ENCODE assay signal across 22 cellular contexts in the genomic region with DNA sequence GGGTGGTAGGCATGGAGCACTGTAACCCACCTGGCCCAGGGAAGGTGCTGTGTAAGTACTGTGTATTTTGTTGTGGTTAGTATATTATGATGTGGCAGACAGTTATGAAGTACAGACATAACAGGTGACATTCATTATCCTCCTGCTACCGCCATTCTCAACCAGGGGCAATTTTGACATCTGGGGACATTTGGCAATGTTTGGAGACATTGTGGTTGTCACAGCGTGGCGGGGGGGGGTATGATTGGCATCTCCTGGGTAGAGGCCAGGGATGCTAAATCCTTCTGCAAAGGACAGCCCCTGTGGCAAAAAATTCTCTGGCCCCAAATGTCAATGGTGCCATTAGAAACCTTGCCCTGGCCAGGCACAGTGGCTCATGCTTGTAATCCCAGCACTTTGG.
"Had no signal": no experiment of that assay in that cellular context is flagged by ENCODE, and none has a peak within 500 bp of the region (broad histone marks: within the 10 kb centered on the region; RNA-seq: fewer than 3 reads in every experiment).

No MANE protein-coding gene starts in this region.

- H3K9me3 ChIP-seq: body of pancreas, heart left ventricle, prostate gland, right atrium auricular region, tibial nerve had no signal

- H3K4me1 Mint-ChIP-seq: activated CD4-positive, alpha-beta T cell treated with anti-CD3 and anti-CD28 coated beads for 36 hours; neural crest cell; stimulated activated naive CD8-positive, alpha-beta T cell treated with anti-CD3 and anti-CD28 coated beads, Interleukin-15, amount 100 ng/mL, for 72 hours had no signal

- H3K4me3 Mint-ChIP-seq: activated B cell treated with CpG ODN at 0.5 μM for 24 hours; activated CD4-positive, alpha-beta memory T cell treated with anti-CD3 and anti-CD28 coated beads for 36 hours; activated CD4-positive, alpha-beta T cell treated with anti-CD3 and anti-CD28 coated beads for 36 hours; activated naive CD8-positive, alpha-beta T cell treated with anti-CD3 and anti-CD28 coated beads, Interleukin-2, amount 10 ng/mL, durations not matched to agents 7 days and 5 days; neural crest cell; stimulated activated naive CD8-positive, alpha-beta T cell treated with anti-CD3 and anti-CD28 coated beads, Interleukin-15, amount 100 ng/mL, for 72 hours had no signal

- H3K27ac ChIP-seq: body of pancreas, epithelial cell of prostate, heart left ventricle, prostate gland, right atrium auricular region, tibial nerve had no signal

- H3K27me3 Mint-ChIP-seq: activated B cell treated with CpG ODN at 0.5 μM for 24 hours; activated CD4-positive, alpha-beta memory T cell treated with anti-CD3 and anti-CD28 coated beads for 36 hours; activated CD4-positive, alpha-beta T cell treated with anti-CD3 and anti-CD28 coated beads for 36 hours; activated naive CD8-positive, alpha-beta T cell treated with anti-CD3 and anti-CD28 coated beads, Interleukin-2, amount 10 ng/mL, durations not matched to agents 7 days and 5 days; naive B cell; stimulated activated naive CD8-positive, alpha-beta T cell treated with anti-CD3 and anti-CD28 coated beads, Interleukin-15, amount 100 ng/mL, for 72 hours had no signal

- H3K4me3 ChIP-seq: body of pancreas, heart left ventricle, prostate gland, right atrium auricular region, tibial nerve had no signal

- H3K27ac Mint-ChIP-seq: activated B cell treated with CpG ODN at 0.5 μM for 24 hours; activated CD4-positive, alpha-beta memory T cell treated with anti-CD3 and anti-CD28 coated beads for 36 hours; activated CD4-positive, alpha-beta T cell treated with anti-CD3 and anti-CD28 coated beads for 36 hours; activated naive CD8-positive, alpha-beta T cell treated with anti-CD3 and anti-CD28 coated beads, Interleukin-2, amount 10 ng/mL, durations not matched to agents 7 days and 5 days had no signal

- ATAC-seq: activated CD4-positive, alpha-beta T cell treated with anti-CD3 and anti-CD28 coated beads for 36 hours; body of pancreas; heart left ventricle; left ventricle myocardium superior; stimulated activated naive CD8-positive, alpha-beta T cell treated with anti-CD3 and anti-CD28 coated beads, Interleukin-15, amount 100 ng/mL, for 72 hours had no signal

- H3K27me3 ChIP-seq: body of pancreas, heart left ventricle, right atrium auricular region, tibial nerve had no signal

- H3K4me1 ChIP-seq: body of pancreas, prostate gland, right atrium auricular region, tibial nerve had no signal

- H3K36me3 Mint-ChIP-seq: activated naive CD8-positive, alpha-beta T cell treated with anti-CD3 and anti-CD28 coated beads, Interleukin-2, amount 10 ng/mL, durations not matched to agents 7 days and 5 days had no signal

- DNase-seq: activated B cell treated with CpG ODN at 0.5 μM for 24 hours; activated CD4-positive, alpha-beta memory T cell treated with anti-CD3 and anti-CD28 coated beads for 36 hours; activated CD4-positive, alpha-beta T cell treated with anti-CD3 and anti-CD28 coated beads for 36 hours; activated naive CD4-positive, alpha-beta T cell treated with Interleukin-2 at 50 U/mL for 16 hours; activated naive CD8-positive, alpha-beta T cell treated with anti-CD3 and anti-CD28 coated beads, Interleukin-2, amount 10 ng/mL, durations not matched to agents 7 days and 5 days; activated T-cell treated with anti-CD3 and anti-CD28 coated beads, Interleukin-2, amount 50 U/mL, for 48 hours; amygdala; body of pancreas; left ventricle myocardium superior; mammary epithelial cell; naive B cell; stimulated activated CD4-positive, alpha-beta T cell treated with anti-CD3 and anti-CD28 coated beads, Interleukin-12 subunit alpha, Interleukin-12 subunit beta, amount 100 ng/mL, for 4 hours; stimulated activated CD4-positive, alpha-beta T cell treated with anti-CD3 and anti-CD28 coated beads, Interleukin-1b, Interleukin-23, amount 100 ng/mL, for 48 hours; stimulated activated naive CD8-positive, alpha-beta T cell treated with anti-CD3 and anti-CD28 coated beads, Interleukin-15, amount 100 ng/mL, for 72 hours; T-helper 1 cell; T1000 had no signal

- H3K9me3 Mint-ChIP-seq: activated B cell treated with CpG ODN at 0.5 μM for 24 hours; activated CD4-positive, alpha-beta memory T cell treated with anti-CD3 and anti-CD28 coated beads for 36 hours; activated naive CD8-positive, alpha-beta T cell treated with anti-CD3 and anti-CD28 coated beads, Interleukin-2, amount 10 ng/mL, durations not matched to agents 7 days and 5 days; naive B cell; neural crest cell; stimulated activated naive CD8-positive, alpha-beta T cell treated with anti-CD3 and anti-CD28 coated beads, Interleukin-15, amount 100 ng/mL, for 72 hours had no signal
